ENCODE assay signal across 9 cellular contexts in genomic region chr5:83608122-83608521, GRCh38.
DNase-seq lines count a peak whose midpoint lies in the region; ATAC-seq and TF ChIP-seq lines count a peak whose summit lies in the region.
"Had no signal": no experiment of that assay in that cellular context is flagged by ENCODE, and none has a peak within 500 bp of the region (broad histone marks: within the 10 kb centered on the region; RNA-seq: fewer than 3 reads in every experiment).

No MANE protein-coding gene starts in this region.

- H3K27ac ChIP-seq in A673 (ENCODE audit: low read depth, low read length, poor library complexity, severe bottlenecking), result no peak overlapping the region
- H3K27ac ChIP-seq in KMS-11, result no peak overlapping the region

- ATAC-seq in GM18502 (IDR thresholded peaks at IDR 0.05; ENCODE audit: poor library complexity, unreplicated experiment), result peak; percentile 76

- H3K4me3 ChIP-seq in A673 (ENCODE audit: low read depth, low read length, poor library complexity, severe bottlenecking), result no peak overlapping the region
- no peak overlapping the region for H3K4me3 ChIP-seq in KMS-11 (IDR thresholded peaks at IDR 0.05; ENCODE audit: insufficient read depth, low read depth, low read length)

- H4K20me1 ChIP-seq in KMS-11 (ENCODE audit: insufficient read depth), result no peaks in the 10 kb centered on the region

- intact Hi-C loops in A673 (cut with micrococcal nuclease; ENCODE audit: unreplicated experiment), result no loop called here
- intact Hi-C loops in activated CD4-positive, alpha-beta T cell treated with anti-CD3 and anti-CD28 coated beads, Interleukin-2, amount 10 ng/mL, durations not matched to agents 24 days and 14 days (cut with micrococcal nuclease), result no loop called here

- no peak overlapping the region for H3K4me2 ChIP-seq in KMS-11

- H3K36me3 ChIP-seq in A673 (ENCODE audit: insufficient read depth, low read length, poor library complexity, severe bottlenecking) (no peaks in the 10 kb centered on the region), KMS-11 (ENCODE audit: insufficient read depth) (no peaks in the 10 kb centered on the region)

- H3K4me1 ChIP-seq in A673 (ENCODE audit: insufficient read depth, low read length, poor library complexity, severe bottlenecking) (no peaks in the 10 kb centered on the region), KMS-11 (ENCODE audit: low read depth, poor library complexity, severe bottlenecking) (no peaks in the 10 kb centered on the region)

- TF ChIP-seq CTCF in A673 (conservative IDR thresholded peaks at IDR 0.05; ENCODE audit: low read depth, low read length) (peak; percentile 58), KMS-11 (conservative IDR thresholded peaks at IDR 0.05; ENCODE audit: low read depth, low read length) (peak; percentile 44; the same call in 1 of the 2 replicates)

- H3K4me3 Mint-ChIP-seq in activated CD4-positive, alpha-beta T cell treated with anti-CD3 and anti-CD28 coated beads, Interleukin-2, amount 10 ng/mL, durations not matched to agents 24 days and 14 days, result no peak overlapping the region
- H3K4me3 Mint-ChIP-seq: stimulated activated naive CD8-positive, alpha-beta T cell treated with anti-CD3 and anti-CD28 coated beads, Interleukin-15, Interleukin-2, amounts not matched to agents 100 ng/mL and 50 ng/mL, for 24 hours had no signal

- H3K9me3 Mint-ChIP-seq in activated CD4-positive, alpha-beta T cell treated with anti-CD3 and anti-CD28 coated beads, Interleukin-2, amount 10 ng/mL, durations not matched to agents 24 days and 14 days, result no peaks in the 10 kb centered on the region
- H3K9me3 Mint-ChIP-seq: stimulated activated naive CD8-positive, alpha-beta T cell treated with anti-CD3 and anti-CD28 coated beads, Interleukin-15, Interleukin-2, amounts not matched to agents 100 ng/mL and 50 ng/mL, for 24 hours had no signal

- no peak overlapping the region for H3K9ac ChIP-seq in KMS-11

- H3K9me3 ChIP-seq in A673 (ENCODE audit: low read depth, low read length, poor library complexity, severe bottlenecking), result no peaks in the 10 kb centered on the region

- H3K27ac Mint-ChIP-seq in activated CD4-positive, alpha-beta T cell treated with anti-CD3 and anti-CD28 coated beads, Interleukin-2, amount 10 ng/mL, durations not matched to agents 24 days and 14 days, result no peak overlapping the region
- H3K27ac Mint-ChIP-seq: stimulated activated naive CD8-positive, alpha-beta T cell treated with anti-CD3 and anti-CD28 coated beads, Interleukin-15, Interleukin-2, amounts not matched to agents 100 ng/mL and 50 ng/mL, for 24 hours had no signal

- H3K27me3 Mint-ChIP-seq in activated CD4-positive, alpha-beta T cell treated with anti-CD3 and anti-CD28 coated beads, Interleukin-2, amount 10 ng/mL, durations not matched to agents 24 days and 14 days, result no peaks in the 10 kb centered on the region
- H3K27me3 Mint-ChIP-seq: stimulated activated naive CD8-positive, alpha-beta T cell treated with anti-CD3 and anti-CD28 coated beads, Interleukin-15, Interleukin-2, amounts not matched to agents 100 ng/mL and 50 ng/mL, for 24 hours had no signal

- no peaks in the 10 kb centered on the region for H3K27me3 ChIP-seq in A673 (replicated peaks; ENCODE audit: insufficient read depth, low read depth, low read length, poor library complexity)
- no peaks in the 10 kb centered on the region for H3K27me3 ChIP-seq in KMS-11 (ENCODE audit: insufficient read depth, low read depth)

- H3K36me3 Mint-ChIP-seq in activated CD4-positive, alpha-beta T cell treated with anti-CD3 and anti-CD28 coated beads, Interleukin-2, amount 10 ng/mL, durations not matched to agents 24 days and 14 days (ENCODE audit: low read depth), result no peaks in the 10 kb centered on the region

- POLR2A ChIA-PET in A673 (lab: Charles Lee; ENCODE audit: low non-redundant PET), result no interaction called here

- CTCF ChIA-PET in A673 (lab: Charles Lee), result no interaction called here

- H2AFZ ChIP-seq in KMS-11 (ENCODE audit: low read depth), result no peak overlapping the region

- H3K79me2 ChIP-seq in KMS-11 (ENCODE audit: insufficient read depth, low read depth), result no peaks in the 10 kb centered on the region

- H3K4me1 Mint-ChIP-seq in activated CD4-positive, alpha-beta T cell treated with anti-CD3 and anti-CD28 coated beads, Interleukin-2, amount 10 ng/mL, durations not matched to agents 24 days and 14 days, result no peaks in the 10 kb centered on the region

- BruUV-seq in A673 (replicated peaks; lab: Mats Ljungman, UMichigan), result no TSS peak

- DNase-seq in A673 (ENCODE audit: low spot score) (peak; percentile 56), SKM-1 treated with dmso at 0.1 percent for 144 hours (lab: John Stamatoyannopoulos, UW; ENCODE audit: unreplicated experiment) (peak; percentile 53), globus pallidus (ENCODE audit: low spot score) (peak; percentile 49), putamen (ENCODE audit: low spot score) (peak; percentile 53)
- DNase-seq in activated CD4-positive, alpha-beta T cell treated with anti-CD3 and anti-CD28 coated beads, Interleukin-2, amount 10 ng/mL, durations not matched to agents 24 days and 14 days, result no peak
- no peak for DNase-seq in stimulated activated CD4-positive, alpha-beta T cell treated with anti-CD3 and anti-CD28 coated beads, Interleukin-4, amount 100 ng/mL, for 4 hours

Comparison
In these comparisons a context has a peak if more than half of its experiments do, and no peak if none do; other contexts are left out.
1. DNase-seq: peak in A673 (single experiment), SKM-1 treated with dmso at 0.1 percent for 144 hours (single experiment), globus pallidus (single experiment) and putamen (single experiment); none in activated CD4-positive, alpha-beta T cell treated with anti-CD3 and anti-CD28 coated beads, Interleukin-2, amount 10 ng/mL, durations not matched to agents 24 days and 14 days (single experiment) and stimulated activated CD4-positive, alpha-beta T cell treated with anti-CD3 and anti-CD28 coated beads, Interleukin-4, amount 100 ng/mL, for 4 hours (0 of 2).